1 cellular context compared by ENCODE assay signal in genomic region chr15:41230650-41231533, GRCh38.
A peak's percentile ranks its signal among the peaks of the same experiment; 100 is the strongest.
TF ChIP-seq lines count a peak whose summit lies in the region.

Gene CHP1, plus strand, starts transcription at chr15:41231268. Its CDS starts 115 bp downstream, at chr15:41231383.
Gene EXD1, minus strand, starts transcription at chr15:41230757. Its CDS starts 4,182 bp downstream, at chr15:41226575.

TF ChIP-seq in HepG2, 621 proteins besides CTCF, POLR2A, EP300 and RAD21 (continued from another document and continues in another):
- TF ChIP-seq ZBTB25 (CRISPR knock-in tag; IDR thresholded peaks at IDR 0.05) (peak; percentile 91; the same call in 1 of the 2 replicates), GZF1 (CRISPR knock-in tag; IDR thresholded peaks at IDR 0.05) (peak; percentile 14; the same call in 1 of the 2 replicates), ZNF24 (IDR thresholded peaks at IDR 0.05) (no peak; the same call in 1 of the 2 replicates), ZNF563 (CRISPR knock-in tag; IDR thresholded peaks at IDR 0.05) (peak; percentile 100), GTF2F1 (IDR thresholded peaks at IDR 0.05; ENCODE audit: low read length) (0 out of 2 replicates have a peak, but pooled peaks have one; percentile 15), ZNF687 (CRISPR knock-in tag; IDR thresholded peaks at IDR 0.05) (peak; percentile 99), U2AF2 (IDR thresholded peaks at IDR 0.05; ENCODE audit: low read depth, low read length) (no peak), CENPX (CRISPR knock-in tag; IDR thresholded peaks at IDR 0.05) (no peak), ZBTB7A (CRISPR knock-in tag; IDR thresholded peaks at IDR 0.05) (peak; percentile 78), CCDC6 (CRISPR knock-in tag; IDR thresholded peaks at IDR 0.05) (peak; percentile 74; the same call in 1 of the 2 replicates), ZNF549 (CRISPR knock-in tag; IDR thresholded peaks at IDR 0.05) (no peak), ZFP36 (IDR thresholded peaks at IDR 0.05; ENCODE audit: borderline replicate concordance, low read depth, low read length, partially characterized antibody) (no peak), TRIM24 (CRISPR knock-in tag; IDR thresholded peaks at IDR 0.05) (no peak; the same call in 1 of the 2 replicates), MLXIP (CRISPR knock-in tag; IDR thresholded peaks at IDR 0.05; ENCODE audit: borderline replicate concordance) (0 out of 2 replicates have a peak, but pooled peaks have one; percentile 51), ZMYM3 (CRISPR knock-in tag; IDR thresholded peaks at IDR 0.05) (peak; percentile 89), TEAD2 (CRISPR knock-in tag; IDR thresholded peaks at IDR 0.05) (no peak; the same call in 1 of the 2 replicates), ZUFSP (CRISPR knock-in tag; IDR thresholded peaks at IDR 0.05; ENCODE audit: borderline replicate concordance) (no peak), RNF2 (conservative IDR thresholded peaks at IDR 0.05; ENCODE audit: low read depth) (peak; percentile 98), ZNF7 (CRISPR knock-in tag; IDR thresholded peaks at IDR 0.05) (no peak; the same call in 1 of the 2 replicates), KDM5A (IDR thresholded peaks at IDR 0.05; ENCODE audit: borderline replicate concordance, low read length) (peak; percentile 90), NR0B2 (CRISPR knock-in tag; IDR thresholded peaks at IDR 0.05) (peak; percentile 87), RXRB (CRISPR knock-in tag; IDR thresholded peaks at IDR 0.05; ENCODE audit: borderline replicate concordance) (peak; percentile 66), MTF2 (CRISPR knock-in tag; IDR thresholded peaks at IDR 0.05; ENCODE audit: borderline replicate concordance) (no peak), TCF7L2 (IDR thresholded peaks at IDR 0.05; ENCODE audit: low read depth, low read length) (no peak), CREM (IDR thresholded peaks at IDR 0.05) (peak; percentile 53), CREM (CRISPR knock-in tag; IDR thresholded peaks at IDR 0.05) (no peak), SNAPC4 (CRISPR knock-in tag; IDR thresholded peaks at IDR 0.05) (peak; percentile 87; the same call in 1 of the 2 replicates), MYNN (CRISPR knock-in tag; IDR thresholded peaks at IDR 0.05; ENCODE audit: low read depth) (peak; percentile 79), RNF219 (CRISPR knock-in tag; IDR thresholded peaks at IDR 0.05) (no peak; the same call in 1 of the 2 replicates), NFKBIZ (CRISPR knock-in tag; IDR thresholded peaks at IDR 0.05) (peak; percentile 74), NFE2L2 (IDR thresholded peaks at IDR 0.05; ENCODE audit: low read length) (no peak), ZNF138 (CRISPR knock-in tag; IDR thresholded peaks at IDR 0.05; ENCODE audit: low read depth) (peak; percentile 83), HNF1B (CRISPR knock-in tag; IDR thresholded peaks at IDR 0.05) (peak; percentile 93), CCAR2 (optimal IDR thresholded peaks at IDR 0.05; ENCODE audit: low read depth, low read length) (no peak), XRCC5 (optimal IDR thresholded peaks at IDR 0.05; ENCODE audit: low read length) (peak; percentile 80), ZFP82 (CRISPR knock-in tag; IDR thresholded peaks at IDR 0.05; ENCODE audit: borderline replicate concordance) (no peak; the same call in 1 of the 2 replicates), ZNF546 (CRISPR knock-in tag; conservative IDR thresholded peaks at IDR 0.05) (peak; percentile 97), ZNF597 (CRISPR knock-in tag; IDR thresholded peaks at IDR 0.05) (no peak), ZNF619 (CRISPR knock-in tag; IDR thresholded peaks at IDR 0.05) (peak; percentile 76), ZNF816 (CRISPR knock-in tag; IDR thresholded peaks at IDR 0.05; ENCODE audit: borderline replicate concordance) (no peak; the same call in 1 of the 2 replicates), ZNF3 (CRISPR knock-in tag; IDR thresholded peaks at IDR 0.05) (peak; percentile 63; the same call in 1 of the 2 replicates)
